Comparison of ENCODE assay signal across 13 cellular contexts in genomic region chr14:51202914-51203665, GRCh38. TPM values are rescaled to one million over a fixed set of nuclear protein-coding genes. Genes with fewer than 3 reads are reported as not detected.
A peak's percentile ranks its signal among the peaks of the same experiment; 100 is the strongest.
DNase-seq lines count a peak whose midpoint lies in the region; ATAC-seq, FAIRE-seq and TF ChIP-seq lines count a peak whose summit lies in the region.
"Had no signal": no experiment of that assay in that cellular context is flagged by ENCODE, and none has a peak within 500 bp of the region (broad histone marks: within the 10 kb centered on the region; RNA-seq: fewer than 3 reads in every experiment).

No MANE protein-coding gene starts in this region.

- POLR2A ChIA-PET in GM12878 (lab: Charles Lee) = interaction anchor here (0.5 to 1.3 kb wide), 2 partner anchors 16 to 356 kb away, joined by 3 read pairs; no protein-coding TSS in a partner anchor

- ATAC-seq in GM19467 (IDR thresholded peaks at IDR 0.05; ENCODE audit: unreplicated experiment) = peak; percentile 69
- ATAC-seq in HG03064 (IDR thresholded peaks at IDR 0.05; ENCODE audit: low read depth, unreplicated experiment) = peak; percentile 65
- ATAC-seq in GM12878 = peak; percentile 86
- no peak for ATAC-seq in GM18519 (IDR thresholded peaks at IDR 0.05; ENCODE audit: low FRiP score, unreplicated experiment)
- ATAC-seq in Right ventricle myocardium inferior = no peak
- no peak for ATAC-seq in lower lobe of right lung

- no peaks in the 10 kb centered on the region for H3K36me3 ChIP-seq in GM12878 (ENCODE audit: control insufficient read depth in 2 of 2, insufficient read depth in 2 of 2, low read length in 1 of 2)
- no peaks in the 10 kb centered on the region for H3K36me3 ChIP-seq in lower lobe of right lung

- DNase-seq in GM12891 (ENCODE audit: insufficient read length, low spot score) (no peak), GM12878 (ENCODE audit: low read depth, low spot score) (peak; percentile 81), NCI-H446 (lab: John Stamatoyannopoulos, UW) (no peak), Right ventricle myocardium inferior (ENCODE audit: missing footprints) (no peak), lower lobe of right lung (no peak)
- DNase-seq: activated CD4-positive, alpha-beta memory T cell treated with anti-CD3 and anti-CD28 coated beads for 36 hours; NCI-H1417 treated with DMSO at 0.1 percent for 48 hours; stimulated activated naive CD4-positive, alpha-beta T cell had no signal

- no peak overlapping the region for H3K4me3 ChIP-seq in GM12878
- no peak overlapping the region for H3K4me3 ChIP-seq in lower lobe of right lung
- H3K4me3 ChIP-seq: lung had no signal

- H3K79me2 ChIP-seq in GM12878 (ENCODE audit: control insufficient read depth, insufficient read depth, low read length) = no peaks in the 10 kb centered on the region

- H3K4me1 ChIP-seq in GM12878 (ENCODE audit: control insufficient read depth, insufficient read depth, low read length) (peaks cover 20% of the 10 kb centered on the region), lower lobe of right lung (no peaks in the 10 kb centered on the region)

- RAD21 ChIA-PET in GM12878 (lab: Charles Lee; ENCODE audit: unreplicated experiment) = interaction anchor here (1.0 to 2.1 kb wide), 7 partner anchors 16 to 343 kb away, joined by 3 to 8 read pairs (median 4); no protein-coding TSS in a partner anchor

- TF ChIP-seq EP300 in GM12878 (IDR thresholded peaks at IDR 0.05; ENCODE audit: borderline replicate concordance in 1 of 2, control insufficient read depth in 1 of 2, low read depth in 2 of 2, low read length in 2 of 2) = no peak

- CTCF ChIA-PET in GM12878 (lab: Yijun Ruan, JAX) = interaction anchor here (0.6 to 3.5 kb wide), 11 partner anchors 8 to 1988 kb away, joined by 3 to 17 read pairs (median 4); no protein-coding TSS in a partner anchor

- no peak overlapping the region for H2AFZ ChIP-seq in GM12878 (ENCODE audit: control insufficient read depth, low read depth, low read length)

- no peak overlapping the region for H3K4me2 ChIP-seq in GM12878 (ENCODE audit: control insufficient read depth, insufficient read depth)

- H4K20me1 ChIP-seq in GM12878 (ENCODE audit: control insufficient read depth, insufficient read depth) = no peaks in the 10 kb centered on the region

- H3K9me3 ChIP-seq in GM12878 (replicated peaks; ENCODE audit: control insufficient read depth, insufficient read depth, low read length) = no peaks in the 10 kb centered on the region
- H3K9me3 ChIP-seq in lower lobe of right lung = no peaks in the 10 kb centered on the region

- H3K9ac ChIP-seq in GM12878 (ENCODE audit: control insufficient read depth, insufficient read depth, low read length) = no peak overlapping the region

- 2% methylated on average over 5 of the region's 5 CpGs for WGBS in GM12878 (ENCODE audit: insufficient coverage, insufficient replicate concordance, low lambda C conversion rate, missing lambda C conversion rate)

- intact Hi-C loops in GM12878 (cut with micrococcal nuclease; ENCODE audit: unreplicated experiment) (loop anchor here (1.0 to 2.0 kb wide), 2 partner anchors 18 to 46 kb away; no protein-coding TSS in a partner anchor), Right ventricle myocardium inferior (cut with DNase I) (no loop called here), lower lobe of right lung (cut with DNase I) (no loop called here)

- peak; percentile 30; the same call in 1 of the 2 replicates for TF ChIP-seq RAD21 in GM12878 (IDR thresholded peaks at IDR 0.05; ENCODE audit: insufficient read depth, low read depth, low read length)

- in situ Hi-C loops in GM12878 (cut with MboI) = no loop called here

- H3K27ac ChIP-seq in GM12878 (ENCODE audit: control insufficient read depth, insufficient read depth) (peak overlapping the region; percentile 7; the same call in 1 of the 2 replicates), lower lobe of right lung (no peak overlapping the region)

- TF ChIP-seq CTCF in GM12878 (IDR thresholded peaks at IDR 0.05 in 2 of 3, conservative IDR thresholded peaks at IDR 0.05 in 1 of 3; ENCODE audit: control insufficient read depth in 2 of 3, extremely low read depth in 1 of 3, insufficient read depth in 1 of 3, low read depth in 3 of 3, low read length in 3 of 3) (peak; percentile 27 to 38 (median 35); a peak in 4 of 6 replicates), lower lobe of right lung (IDR thresholded peaks at IDR 0.05) (no peak)

- FAIRE-seq in GM12891 (lab: Jason Lieb, UNC) (peak; percentile 85), GM12878 (lab: Jason Lieb, UNC) (peak; percentile 89)
- FAIRE-seq: astrocyte had no signal

- no TSS peak for BruUV-seq in GM12878 (replicated peaks; lab: Mats Ljungman, UMichigan)

- TF ChIP-seq POLR2A in GM12891 (IDR thresholded peaks at IDR 0.05; ENCODE audit: low read depth, low read length) (no peak), GM12878 (IDR thresholded peaks at IDR 0.05; ENCODE audit: low read depth, low read length) (no peak)

- H3K27me3 ChIP-seq in GM12878 (replicated peaks in 1 of 2; ENCODE audit: control insufficient read depth in 2 of 2, insufficient read depth in 2 of 2, low read length in 1 of 2) (no peaks in the 10 kb centered on the region; a peak in 1 of 4 replicates), lower lobe of right lung (ENCODE audit: low read depth) (no peaks in the 10 kb centered on the region)

- SMC1A ChIA-PET in GM12878 (lab: Charles Lee; ENCODE audit: uncharacterized antibody, unreplicated experiment) = interaction anchor here (1.1 to 2.8 kb wide), 11 partner anchors 15 to 86 kb away, joined by 3 to 16 read pairs (median 4); no protein-coding TSS in a partner anchor

TF ChIP-seq in GM12891, 5 proteins besides CTCF, POLR2A, EP300 and RAD21:
- no peak for TF ChIP-seq POLR2AphosphoS5 (IDR thresholded peaks at IDR 0.05; ENCODE audit: low read depth, low read length)
- TF ChIP-seq POU2F2 (IDR thresholded peaks at IDR 0.05; ENCODE audit: low read depth, low read length) = peak; percentile 42; the same call in 1 of the 2 replicates

TF ChIP-seq in GM12878, 131 proteins besides CTCF, POLR2A, EP300 and RAD21 (continues in another document):
- TF ChIP-seq CHD2 (IDR thresholded peaks at IDR 0.05; ENCODE audit: borderline replicate concordance, low read depth, low read length) (0 out of 2 replicates have a peak, but pooled peaks have one; percentile 7), ETV6 (conservative IDR thresholded peaks at IDR 0.05 in 1 of 2, IDR thresholded peaks at IDR 0.05 in 1 of 2; ENCODE audit: borderline replicate concordance in 1 of 2, low read depth in 1 of 2) (no peak), ZBED1 (IDR thresholded peaks at IDR 0.05; ENCODE audit: borderline replicate concordance) (no peak), EGR1 (IDR thresholded peaks at IDR 0.05; ENCODE audit: borderline replicate concordance in 1 of 2, low read depth in 2 of 2, low read length in 2 of 2) (0 out of 3 replicates have a peak, but pooled peaks of 1 of the 2 experiments have one; percentile 21), SMC3 (IDR thresholded peaks at IDR 0.05; ENCODE audit: borderline replicate concordance, low read length) (peak; percentile 28; the same call in 1 of the 2 replicates), MXI1 (IDR thresholded peaks at IDR 0.05; ENCODE audit: low read depth, low read length) (no peak), RELB (IDR thresholded peaks at IDR 0.05; ENCODE audit: low read depth) (peak; percentile 29; the same call in 1 of the 2 replicates), YBX1 (IDR thresholded peaks at IDR 0.05) (no peak)
- TF ChIP-seq, protein P1, sequence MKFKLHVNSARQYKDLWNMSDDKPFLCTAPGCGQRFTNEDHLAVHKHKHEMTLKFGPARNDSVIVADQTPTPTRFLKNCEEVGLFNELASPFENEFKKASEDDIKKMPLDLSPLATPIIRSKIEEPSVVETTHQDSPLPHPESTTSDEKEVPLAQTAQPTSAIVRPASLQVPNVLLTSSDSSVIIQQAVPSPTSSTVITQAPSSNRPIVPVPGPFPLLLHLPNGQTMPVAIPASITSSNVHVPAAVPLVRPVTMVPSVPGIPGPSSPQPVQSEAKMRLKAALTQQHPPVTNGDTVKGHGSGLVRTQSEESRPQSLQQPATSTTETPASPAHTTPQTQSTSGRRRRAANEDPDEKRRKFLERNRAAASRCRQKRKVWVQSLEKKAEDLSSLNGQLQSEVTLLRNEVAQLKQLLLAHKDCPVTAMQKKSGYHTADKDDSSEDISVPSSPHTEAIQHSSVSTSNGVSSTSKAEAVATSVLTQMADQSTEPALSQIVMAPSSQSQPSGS (IDR thresholded peaks at IDR 0.05; ENCODE audit: low read length) = peak; percentile 51; the same call in 1 of the 2 replicates

RNA-seq across cellular contexts. Expression of gene TMX1, which starts 37.0 kb away (rescaled TPM):
- polyA plus RNA-seq in GM12891 (2012; ENCODE audit: low read depth, missing spikeins) = 18.8 TPM
- 92.8 and 94.5 TPM in 2 replicates for total RNA-seq in GM12878 (2013; cell fraction: nucleolus; rRNA removed)
- 37.6 and 49.7 TPM in 2 replicates for total RNA-seq in GM12878 (2014; rRNA removed)
- total RNA-seq in GM12878 (2014; rRNA removed; fragmentation: Illumina TruSeq; extraction: Trizol) = 53.2 and 54.6 TPM in 2 replicates
- total RNA-seq in GM12878 (2021) = 45.3 and 48.9 TPM in 2 replicates
- polyA plus RNA-seq in GM12878 (2011; ENCODE audit: low read depth) = 13.5 TPM
- 49.5 and 78.3 TPM in 2 replicates for polyA plus RNA-seq in GM12878 (2011; rRNA removed)
- polyA plus RNA-seq in GM12878 (2011; cell fraction: cytosol; rRNA removed) = 15.1 and 18.6 TPM in 2 replicates
- 12.5 and 17.0 TPM in 2 replicates for polyA plus RNA-seq in GM12878 (2011; cell fraction: nucleus; rRNA removed)
- polyA plus RNA-seq in GM12878 (2012) = 30.0 and 34.3 TPM in 2 replicates
- 32.2 and 44.5 TPM in 2 replicates for polyA plus RNA-seq in GM12878 (2014; fragmentation: Illumina TruSeq; extraction: Trizol)
- polyA plus RNA-seq in GM12878 (2014; fragmentation: Nextera tagmentation; extraction: Ambion mirVana) = 100 to 1,000 TPM in 1 of 2 experiments, 10 to 100 TPM in 1; 58.7 to 152 TPM
- 24.8 and 29.1 TPM in 2 replicates for polyA plus RNA-seq in GM12878 (2014; rRNA removed)
- 100 to 1,000 TPM; 118 to 122 TPM for polyA plus RNA-seq in GM12878 (2016; fragmentation: Nextera tagmentation; extraction: Ambion mirVana)
- polyA minus RNA-seq in GM12878 (2011; rRNA and poly(A)+ RNA removed) = 25.4 and 34.9 TPM in 2 replicates
- polyA minus RNA-seq in GM12878 (2011; cell fraction: cytosol; rRNA and poly(A)+ RNA removed) = 18.3 and 27.1 TPM in 2 replicates
- 20.9 and 32.5 TPM in 2 replicates for polyA minus RNA-seq in GM12878 (2011; cell fraction: nucleus; rRNA and poly(A)+ RNA removed)
- 10.0 TPM for total RNA-seq in Right ventricle myocardium inferior
- total RNA-seq in lower lobe of right lung = 34.6 TPM

Comparison
In these comparisons a context has a peak if more than half of its experiments do, and no peak if none do; other contexts are left out.
1. ATAC-seq: peak in GM19467 (single experiment), HG03064 (single experiment) and GM12878 (single experiment); none in GM18519 (single experiment), Right ventricle myocardium inferior (single experiment) and lower lobe of right lung (0 of 2).